Comparison of ENCODE assay signal across 12 cellular contexts in the genomic region with DNA sequence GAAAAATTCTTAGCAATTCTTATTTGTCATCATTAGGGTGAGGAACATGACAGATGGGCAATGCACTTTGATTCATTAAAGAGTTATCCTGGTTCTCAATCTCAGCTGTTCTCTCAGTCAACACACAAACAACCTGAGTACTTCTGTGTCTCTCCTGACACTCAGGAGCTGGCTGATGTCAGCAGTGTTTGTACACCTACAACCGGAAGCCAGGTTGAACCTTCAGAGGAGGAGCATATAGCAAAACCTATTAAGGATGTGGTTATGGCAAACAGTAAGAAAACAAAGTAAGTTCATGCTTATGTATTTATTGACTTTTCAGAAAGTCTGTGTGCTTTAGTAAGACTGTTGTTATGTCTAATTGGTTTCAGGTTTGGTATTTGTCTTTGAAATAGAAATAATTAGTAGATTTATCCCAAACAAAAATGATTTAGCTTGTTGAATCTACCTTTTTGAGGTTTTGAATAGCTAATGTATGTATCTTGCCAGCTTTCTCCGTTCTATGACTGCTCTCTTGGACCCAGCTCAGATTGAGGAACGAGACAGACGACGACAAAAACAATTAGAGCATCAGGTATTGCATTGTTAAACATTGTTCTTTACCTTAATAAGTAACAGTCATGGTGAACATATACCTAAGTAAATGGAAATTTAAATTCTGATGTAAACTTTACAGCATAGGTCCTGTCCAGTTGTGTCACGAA.
A peak's percentile ranks its signal among the peaks of the same experiment; 100 is the strongest.
DNase-seq lines count a peak whose midpoint lies in the region; ATAC-seq lines count a peak whose summit lies in the region.
"Had no signal": no experiment of that assay in that cellular context is flagged by ENCODE, and none has a peak within 500 bp of the region (broad histone marks: within the 10 kb centered on the region; RNA-seq: fewer than 3 reads in every experiment).

No MANE protein-coding gene starts in this region.

- H3K27me3 Mint-ChIP-seq in activated naive CD8-positive, alpha-beta T cell, result no peaks in the 10 kb centered on the region
- H3K27me3 Mint-ChIP-seq: naive B cell had no signal

- peak overlapping the region; percentile 66 for H3K4me3 Mint-ChIP-seq in activated naive CD8-positive, alpha-beta T cell
- H3K4me3 Mint-ChIP-seq: naive B cell had no signal

- no peaks in the 10 kb centered on the region for H3K9me3 Mint-ChIP-seq in activated naive CD8-positive, alpha-beta T cell (ENCODE audit: low read depth)
- H3K9me3 Mint-ChIP-seq: naive B cell had no signal

- ATAC-seq in activated CD4-positive, CD25-positive, alpha-beta regulatory T cell treated with anti-CD3 and anti-CD28 coated beads, Interleukin-2, amount 50 U/mL, for 24 hours, result peak; percentile 94 to 98
- ATAC-seq in GM18861 (IDR thresholded peaks at IDR 0.05; ENCODE audit: unreplicated experiment) (no peak), HG02938 (IDR thresholded peaks at IDR 0.05; ENCODE audit: unreplicated experiment) (no peak)

- peaks cover 69% of the 10 kb centered on the region for H3K4me1 Mint-ChIP-seq in activated naive CD8-positive, alpha-beta T cell (ENCODE audit: low read depth)

- DNase-seq in NCI-H2029 (lab: John Stamatoyannopoulos, UW) (peak; percentile 37), NCI-H146 (lab: John Stamatoyannopoulos, UW) (no peak)
- DNase-seq in stimulated activated CD8-positive, alpha-beta memory T cell treated with anti-CD3 and anti-CD28 coated beads, Interleukin-4, amount 100 ng/mL, for 48 hours, result peak; percentile 28
- DNase-seq: cortex of kidney, DMS79, MG63, naive B cell, NCI-H82 had no signal

- H3K36me3 Mint-ChIP-seq in activated naive CD8-positive, alpha-beta T cell, result peaks cover 27% of the 10 kb centered on the region

- H3K27ac Mint-ChIP-seq in activated naive CD8-positive, alpha-beta T cell, result peak overlapping the region; percentile 77

Comparison
In these comparisons a context has a peak if more than half of its experiments do, and no peak if none do; other contexts are left out.
1. ATAC-seq: peak in activated CD4-positive, CD25-positive, alpha-beta regulatory T cell treated with anti-CD3 and anti-CD28 coated beads, Interleukin-2, amount 50 U/mL, for 24 hours (2 of 2); none in GM18861 (single experiment) and HG02938 (single experiment).